In genomic region chr2:214810670-214811069, GRCh38 we compare ENCODE assay signal across 8 cellular contexts. TPM values are rescaled to one million over a fixed set of nuclear protein-coding genes. Genes with fewer than 3 reads are reported as not detected.
DNase-seq lines count a peak whose midpoint lies in the region; ATAC-seq and TF ChIP-seq lines count a peak whose summit lies in the region.

No MANE protein-coding gene starts in this region.

- H3K27ac Mint-ChIP-seq in HFFc6 (peak overlapping the region; percentile 92), brain (peak overlapping the region; percentile 53 to 96 (median 77))

- intact Hi-C loops in mucosa of descending colon (cut with DNase I, micrococcal nuclease) = no loop called here

- ATAC-seq in mucosa of descending colon (no peak), HG02840 (IDR thresholded peaks at IDR 0.05; ENCODE audit: low FRiP score, unreplicated experiment) (no peak)

- H3K4me3 ChIP-seq in ACC112 (ENCODE audit: low read depth, low read length) = peak overlapping the region; percentile 78
- no peak overlapping the region for H3K4me3 ChIP-seq in mucosa of descending colon
- H3K4me3 ChIP-seq in HAP-1 = no peak overlapping the region

- no peak overlapping the region for H3K27ac ChIP-seq in ACC112 (ENCODE audit: low read depth, low read length)

- peaks cover 32% of the 10 kb centered on the region for H3K79me2 ChIP-seq in ACC112 (ENCODE audit: control insufficient read depth, insufficient read depth, low read length, unreplicated experiment)

- TF ChIP-seq CTCF in HFFc6 (IDR thresholded peaks at IDR 0.05) (no peak), brain (conservative IDR thresholded peaks at IDR 0.05) (no peak), mucosa of descending colon (IDR thresholded peaks at IDR 0.05) (no peak)

- no peaks in the 10 kb centered on the region for H3K36me3 ChIP-seq in ACC112 (ENCODE audit: insufficient read depth, low read length)
- H3K36me3 ChIP-seq in mucosa of descending colon (ENCODE audit: low read depth) = peaks cover 5% of the 10 kb centered on the region
- H3K36me3 ChIP-seq in HAP-1 (replicated peaks) = no peaks in the 10 kb centered on the region

- peak overlapping the region; percentile 95 for H3K4me3 Mint-ChIP-seq in HFFc6
- H3K4me3 Mint-ChIP-seq in brain = peak overlapping the region; percentile 87 to 99 (median 92)

- H3K27me3 ChIP-seq in ACC112 (ENCODE audit: insufficient read depth, low read length) (no peaks in the 10 kb centered on the region), HAP-1 (ENCODE audit: low read depth) (no peaks in the 10 kb centered on the region)

- H3K9me3 ChIP-seq in mucosa of descending colon (no peaks in the 10 kb centered on the region), HAP-1 (no peaks in the 10 kb centered on the region)

- peaks cover 33% of the 10 kb centered on the region for H3K4me1 Mint-ChIP-seq in HFFc6 (ENCODE audit: low read depth)
- peaks cover 29% of the 10 kb centered on the region for H3K4me1 Mint-ChIP-seq in brain

- in situ Hi-C loops in HAP-1 (cut with MboI; ENCODE audit: low sequenced_read_pairs) = no loop called here

- DNase-seq in HFFc6 = no peak
- DNase-seq in mucosa of descending colon = peak in 2 of 3 donors; percentile 33 to 37
- DNase-seq in NCI-H2171 treated with DMSO at 0.1 percent for 48 hours (lab: John Stamatoyannopoulos, UW) = no peak
- no peak for DNase-seq in HAP-1 (ENCODE audit: low spot score in 2 of 2)
- no peak for DNase-seq in dedifferentiated amniotic fluid mesenchymal stem cell (ENCODE audit: extremely low spot score)

- H3K27me3 Mint-ChIP-seq in HFFc6 (ENCODE audit: insufficient read depth) (peaks cover 3% of the 10 kb centered on the region; the same call in 1 of the 2 replicates), brain (peaks cover 11% of the 10 kb centered on the region)

- H2AFZ ChIP-seq in ACC112 (ENCODE audit: low read length, unreplicated experiment) = peak overlapping the region; percentile 93

- H3K4me1 ChIP-seq in ACC112 (ENCODE audit: control insufficient read depth, insufficient read depth, low read length, unreplicated experiment) (peaks cover 17% of the 10 kb centered on the region), mucosa of descending colon (ENCODE audit: low read depth) (peaks cover 6% of the 10 kb centered on the region), HAP-1 (peaks cover 9% of the 10 kb centered on the region)

- H3K9me3 Mint-ChIP-seq in HFFc6 = no peaks in the 10 kb centered on the region
- no peaks in the 10 kb centered on the region for H3K9me3 Mint-ChIP-seq in brain

- H3K36me3 Mint-ChIP-seq in HFFc6 (ENCODE audit: low read depth) (no peaks in the 10 kb centered on the region; the same call in 1 of the 2 replicates), brain (no peaks in the 10 kb centered on the region)

RNA-seq across cellular contexts. Expression of gene BARD1, which starts 1.2 kb away (rescaled TPM):
- total RNA-seq in HFFc6 (2021; fragmentation: NEBNext Ultra II Directional; extraction: Animal tissue kit (Norgen Biotek cat#: 25700)) = 10 to 100 TPM in 5 of 6 experiments, 1 to 10 TPM in 1; 9.7 to 21.2 (median 15.1) TPM
- 3.9 TPM for polyA plus RNA-seq in brain (ENCODE audit: insufficient read depth, low read depth, low replicate concordance)
- total RNA-seq in mucosa of descending colon = 10 to 100 TPM; 10.5 to 20.4 (median 15.9) TPM

Comparison
In these comparisons a context has a peak if more than half of its experiments do, and no peak if none do; other contexts are left out.
1. DNase-seq: peak in mucosa of descending colon (2 of 3); none in HFFc6 (single experiment), NCI-H2171 treated with DMSO at 0.1 percent for 48 hours (single experiment), HAP-1 (0 of 2) and dedifferentiated amniotic fluid mesenchymal stem cell (single experiment).